In the genomic region with DNA sequence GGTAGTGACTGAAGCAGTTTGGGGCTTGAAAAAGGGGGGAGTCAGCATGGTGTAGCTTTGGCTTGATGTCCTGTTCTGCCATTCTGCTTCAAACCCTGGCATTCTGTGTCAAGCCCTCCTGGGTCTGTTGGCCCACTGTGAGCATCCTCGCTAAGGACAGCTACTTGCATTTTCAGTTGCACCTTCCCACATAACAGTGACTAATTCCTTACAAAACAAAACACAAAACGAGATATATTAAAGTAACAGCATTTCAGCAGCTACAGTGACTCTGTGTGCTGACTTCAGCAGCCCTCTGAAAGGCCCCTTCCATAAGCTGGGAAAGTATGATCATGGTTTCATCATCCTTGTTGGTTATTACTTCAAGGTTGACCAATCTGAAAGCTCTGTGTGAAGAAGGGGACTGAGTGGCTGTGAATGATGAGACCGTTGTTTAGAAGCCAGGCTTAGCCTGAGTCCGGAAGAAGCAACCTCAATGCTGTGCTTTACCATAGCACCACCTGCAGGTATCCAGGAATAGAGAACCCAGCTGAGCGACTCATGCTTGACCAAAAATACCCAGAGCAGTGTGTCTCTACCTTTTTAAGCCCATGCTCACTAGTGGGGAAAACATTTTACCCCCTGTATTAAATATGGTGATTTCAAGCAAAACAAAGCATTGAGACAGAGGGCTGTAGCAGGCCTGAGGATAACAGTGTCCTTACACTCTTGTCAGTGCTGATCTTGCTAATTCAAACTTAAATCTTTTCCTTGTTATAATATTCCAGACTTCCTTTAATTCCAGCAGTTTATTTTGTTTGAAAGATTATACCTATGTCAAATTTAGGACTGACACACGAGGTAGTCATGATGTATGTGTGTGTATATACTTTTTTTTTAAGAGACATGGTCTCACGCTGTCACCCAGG, we compare ENCODE assay signal across 8 cellular contexts. TPM values are rescaled to one million over a fixed set of nuclear protein-coding genes. Genes with fewer than 3 reads are reported as not detected.
DNase-seq lines count a peak whose midpoint lies in the region; ATAC-seq, FAIRE-seq and TF ChIP-seq lines count a peak whose summit lies in the region.
"Had no signal": no experiment of that assay in that cellular context is flagged by ENCODE, and none has a peak within 500 bp of the region (broad histone marks: within the 10 kb centered on the region; RNA-seq: fewer than 3 reads in every experiment).

No MANE protein-coding gene starts in this region.

- peak overlapping the region; percentile 20; the same call in 1 of the 2 replicates for H2AFZ ChIP-seq in K562 (ENCODE audit: low read depth, low read length)

- H3K4me2 ChIP-seq in K562 (ENCODE audit: insufficient read depth, low read length): no peak overlapping the region

- no TSS peak for BruUV-seq in K562 (replicated peaks; lab: Mats Ljungman, UMichigan)

- WGBS in K562 (ENCODE audit: insufficient coverage, low coverage, missing lambda C conversion rate): 30% methylated on average over 7 of the region's 7 CpGs
- WGBS in iPS DF 6.9 (ENCODE audit: insufficient coverage, insufficient read length): no CpG with 5 or more reads among the region's 7 CpGs

- DNase-seq in ELR (ENCODE audit: low read depth) (peak; percentile 79), RKO (ENCODE audit: low spot score) (peak; percentile 59), K562 (ENCODE audit: extremely low read depth in 1 of 4, low spot score in 3 of 4) (peak; percentile 32 to 59 (median 36)), iPS DF 6.9 (ENCODE audit: low read depth, low spot score) (peak; percentile 31)
- peak; percentile 2 for DNase-seq in stimulated activated CD4-positive, alpha-beta T cell treated with anti-CD3 and anti-CD28 coated beads, Interleukin-2, amount 100 ng/mL, for 4 hours (ENCODE audit: low read depth)

- H3K36me3 ChIP-seq in K562 (ENCODE audit: control insufficient read depth, insufficient read depth, low read length) (no peaks in the 10 kb centered on the region), iPS DF 6.9 (ENCODE audit: control insufficient read depth, insufficient read depth, low read length) (no peaks in the 10 kb centered on the region)

- no peaks in the 10 kb centered on the region for H4K20me1 ChIP-seq in K562 (replicated peaks; ENCODE audit: control insufficient read depth, insufficient read depth, low read length)

- H3K79me2 ChIP-seq in K562 (ENCODE audit: control insufficient read depth, insufficient read depth, low read length): no peaks in the 10 kb centered on the region

- TF ChIP-seq POLR2A in K562 (conservative IDR thresholded peaks at IDR 0.05): no peak

- H3K4me3 ChIP-seq in K562: no peak overlapping the region
- H3K4me3 ChIP-seq in iPS DF 6.9 (ENCODE audit: low read length): no peak overlapping the region

- POLR2A ChIA-PET in K562 (lab: Yijun Ruan, JAX): no interaction called here

- intact Hi-C loops in K562 (cut with micrococcal nuclease): loop anchor here (2.0 kb wide), 1 partner anchor 170 kb away; no protein-coding TSS in a partner anchor

- H3K4me1 ChIP-seq in K562 (replicated peaks in 1 of 2; ENCODE audit: control insufficient read depth in 2 of 2, insufficient read depth in 2 of 2, low read length in 2 of 2): no peaks in the 10 kb centered on the region
- H3K4me1 ChIP-seq in iPS DF 6.9 (ENCODE audit: control insufficient read depth, insufficient read depth, low read length): no peaks in the 10 kb centered on the region

- FAIRE-seq in K562 (lab: Jason Lieb, UNC): peak; percentile 86
- FAIRE-seq: endometrium had no signal

- in situ Hi-C loops in K562 (cut with MboI): no loop called here

- H3K27ac ChIP-seq in K562 (ENCODE audit: extremely low read depth, low read depth, low read length): no peak overlapping the region
- no peak overlapping the region for H3K27ac ChIP-seq in iPS DF 6.9 (ENCODE audit: low read length)

- TF ChIP-seq RAD21 in K562 (CRISPR knock-in tag; conservative IDR thresholded peaks at IDR 0.05 in 1 of 2, IDR thresholded peaks at IDR 0.05 in 1 of 2): peak; percentile 72 to 80

- TF ChIP-seq EP300 in K562 (IDR thresholded peaks at IDR 0.05; ENCODE audit: low read length): no peak

- CTCF ChIA-PET in K562 (lab: Yijun Ruan, JAX; ENCODE audit: low intra/inter-chr PET ratio): interaction anchor here (2.5 kb wide), 1 partner anchor 170 kb away, joined by 21 read pairs; a partner anchor contains a TSS

- no peak overlapping the region for H3K9ac ChIP-seq in K562 (ENCODE audit: insufficient read depth in 1 of 2, low read depth in 2 of 2, low read length in 2 of 2)

- TF ChIP-seq CTCF in K562 (IDR thresholded peaks at IDR 0.05 in 2 of 3, conservative IDR thresholded peaks at IDR 0.05 in 1 of 3; ENCODE audit: insufficient read depth in 2 of 3, low read depth in 1 of 3, low read length in 3 of 3): peak; percentile 59 to 69 (median 69)

- ATAC-seq in GM19438 (IDR thresholded peaks at IDR 0.05; ENCODE audit: low read depth, unreplicated experiment) (peak; percentile 87), HG03378 (IDR thresholded peaks at IDR 0.05; ENCODE audit: unreplicated experiment) (peak; percentile 84), K562 (peak; percentile 96)

- H3K27me3 ChIP-seq in K562 (ENCODE audit: control insufficient read depth in 2 of 2, insufficient read depth in 2 of 2, low read length in 2 of 2): no peaks in the 10 kb centered on the region
- H3K27me3 ChIP-seq in iPS DF 6.9 (ENCODE audit: control insufficient read depth, insufficient read depth, low read length): no peaks in the 10 kb centered on the region

- H3K9me3 ChIP-seq in K562 (replicated peaks; ENCODE audit: control insufficient read depth, insufficient read depth, low read depth, low read length) (no peaks in the 10 kb centered on the region), iPS DF 6.9 (ENCODE audit: control insufficient read depth, insufficient read depth, low read length) (no peaks in the 10 kb centered on the region)

- H3K9me1 ChIP-seq in K562 (ENCODE audit: control insufficient read depth, insufficient read depth, low read length): no peaks in the 10 kb centered on the region

TF ChIP-seq in K562, 482 proteins besides CTCF, POLR2A, EP300 and RAD21 (continues in another document):
- TF ChIP-seq, protein P1, sequence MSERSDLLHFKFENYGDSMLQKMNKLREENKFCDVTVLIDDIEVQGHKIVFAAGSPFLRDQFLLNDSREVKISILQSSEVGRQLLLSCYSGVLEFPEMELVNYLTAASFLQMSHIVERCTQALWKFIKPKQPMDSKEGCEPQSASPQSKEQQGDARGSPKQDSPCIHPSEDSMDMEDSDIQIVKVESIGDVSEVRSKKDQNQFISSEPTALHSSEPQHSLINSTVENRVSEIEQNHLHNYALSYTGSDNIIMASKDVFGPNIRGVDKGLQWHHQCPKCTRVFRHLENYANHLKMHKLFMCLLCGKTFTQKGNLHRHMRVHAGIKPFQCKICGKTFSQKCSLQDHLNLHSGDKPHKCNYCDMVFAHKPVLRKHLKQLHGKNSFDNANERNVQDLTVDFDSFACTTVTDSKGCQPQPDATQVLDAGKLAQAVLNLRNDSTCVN (CRISPR knock-in tag; IDR thresholded peaks at IDR 0.05): no peak
- TF ChIP-seq HNRNPLL (IDR thresholded peaks at IDR 0.05; ENCODE audit: low read depth, low read length, poor library complexity, severe bottlenecking) (no peak), ELF1 (tag; IDR thresholded peaks at IDR 0.05) (peak; percentile 61), CEBPG (CRISPR knock-in tag; IDR thresholded peaks at IDR 0.05) (no peak), CEBPG (tag; conservative IDR thresholded peaks at IDR 0.05 in 1 of 2, IDR thresholded peaks at IDR 0.05 in 1 of 2) (peak in 1 of 2 experiments; percentile 90; a peak in 2 of 4 replicates), TARDBP (IDR thresholded peaks at IDR 0.05) (no peak), ZBTB17 (CRISPR knock-in tag; IDR thresholded peaks at IDR 0.05) (no peak)
- TF ChIP-seq, protein P2, sequence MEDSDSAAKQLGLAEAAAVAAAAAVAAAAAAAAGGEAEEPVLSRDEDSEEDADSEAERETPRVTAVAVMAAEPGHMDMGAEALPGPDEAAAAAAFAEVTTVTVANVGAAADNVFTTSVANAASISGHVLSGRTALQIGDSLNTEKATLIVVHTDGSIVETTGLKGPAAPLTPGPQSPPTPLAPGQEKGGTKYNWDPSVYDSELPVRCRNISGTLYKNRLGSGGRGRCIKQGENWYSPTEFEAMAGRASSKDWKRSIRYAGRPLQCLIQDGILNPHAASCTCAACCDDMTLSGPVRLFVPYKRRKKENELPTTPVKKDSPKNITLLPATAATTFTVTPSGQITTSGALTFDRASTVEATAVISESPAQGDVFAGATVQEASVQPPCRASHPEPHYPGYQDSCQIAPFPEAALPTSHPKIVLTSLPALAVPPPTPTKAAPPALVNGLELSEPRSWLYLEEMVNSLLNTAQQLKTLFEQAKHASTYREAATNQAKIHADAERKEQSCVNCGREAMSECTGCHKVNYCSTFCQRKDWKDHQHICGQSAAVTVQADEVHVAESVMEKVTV (CRISPR knock-in tag; IDR thresholded peaks at IDR 0.05): peak; percentile 48
- TF ChIP-seq, protein P3, sequence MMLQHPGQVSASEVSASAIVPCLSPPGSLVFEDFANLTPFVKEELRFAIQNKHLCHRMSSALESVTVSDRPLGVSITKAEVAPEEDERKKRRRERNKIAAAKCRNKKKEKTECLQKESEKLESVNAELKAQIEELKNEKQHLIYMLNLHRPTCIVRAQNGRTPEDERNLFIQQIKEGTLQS (IDR thresholded peaks at IDR 0.05): peak; percentile 59
- TF ChIP-seq, protein P3 (CRISPR knock-in tag; conservative IDR thresholded peaks at IDR 0.05): no peak

RNA-seq across cellular contexts. Expression of a gene that starts 42.6 kb away (rescaled TPM):
- total RNA-seq in K562 (2011; cell fraction: chromatin; rRNA removed; ENCODE audit: low replicate concordance): not detected in 2 replicates
- total RNA-seq in K562 (2011; cell fraction: nucleolus; rRNA removed): not detected in 2 replicates
- not detected in 2 replicates for total RNA-seq in K562 (2011; cell fraction: nucleoplasm; rRNA removed)
- not detected in 2 replicates for total RNA-seq in K562 (2014; rRNA removed)
- not detected in 2 replicates for total RNA-seq in K562 (2014; rRNA removed; fragmentation: Illumina TruSeq; extraction: Trizol)
- 0.11 TPM in 1 of 2 replicates, not detected in the other for total RNA-seq in K562 (2015; rRNA removed; fragmentation: Illumina TruSeq; extraction: Trizol)
- total RNA-seq in K562 (2021): 0.29 TPM in 1 of 2 replicates, not detected in the other
- not detected in 2 replicates for polyA plus RNA-seq in K562 (2011; rRNA removed)
- not detected in 2 replicates for polyA plus RNA-seq in K562 (2011; cell fraction: cytosol; rRNA removed)
- polyA plus RNA-seq in K562 (2011; cell fraction: nucleus; rRNA removed): not detected in 2 replicates
- 0.13 TPM in 1 of 2 replicates, not detected in the other for polyA plus RNA-seq in K562 (2012)
- not detected in 2 replicates for polyA plus RNA-seq in K562 (2014; fragmentation: Illumina TruSeq; extraction: Trizol)
- under 1 TPM; 0.10 to 0.34 TPM for polyA plus RNA-seq in K562 (2014; fragmentation: Nextera tagmentation; extraction: Ambion mirVana)
- polyA plus RNA-seq in K562 (2014; rRNA removed): not detected in 2 replicates
- polyA minus RNA-seq in K562 (2011; rRNA and poly(A)+ RNA removed): not detected in 2 replicates
- not detected in 2 replicates for polyA minus RNA-seq in K562 (2011; cell fraction: cytosol; rRNA and poly(A)+ RNA removed)
- polyA minus RNA-seq in K562 (2011; cell fraction: nucleus; rRNA and poly(A)+ RNA removed): not detected in 2 replicates

Comparison
In these comparisons a context has a peak if more than half of its experiments do, and no peak if none do; other contexts are left out.
1. DNase-seq: peak in every context shown above with its lines; median percentile 79 in ELR; 59 in RKO; 36 in K562; 31 in iPS DF 6.9; 2 in stimulated activated CD4-positive, alpha-beta T cell treated with anti-CD3 and anti-CD28 coated beads, Interleukin-2, amount 100 ng/mL, for 4 hours.